20 cellular contexts compared by ENCODE assay signal in the genomic region with DNA sequence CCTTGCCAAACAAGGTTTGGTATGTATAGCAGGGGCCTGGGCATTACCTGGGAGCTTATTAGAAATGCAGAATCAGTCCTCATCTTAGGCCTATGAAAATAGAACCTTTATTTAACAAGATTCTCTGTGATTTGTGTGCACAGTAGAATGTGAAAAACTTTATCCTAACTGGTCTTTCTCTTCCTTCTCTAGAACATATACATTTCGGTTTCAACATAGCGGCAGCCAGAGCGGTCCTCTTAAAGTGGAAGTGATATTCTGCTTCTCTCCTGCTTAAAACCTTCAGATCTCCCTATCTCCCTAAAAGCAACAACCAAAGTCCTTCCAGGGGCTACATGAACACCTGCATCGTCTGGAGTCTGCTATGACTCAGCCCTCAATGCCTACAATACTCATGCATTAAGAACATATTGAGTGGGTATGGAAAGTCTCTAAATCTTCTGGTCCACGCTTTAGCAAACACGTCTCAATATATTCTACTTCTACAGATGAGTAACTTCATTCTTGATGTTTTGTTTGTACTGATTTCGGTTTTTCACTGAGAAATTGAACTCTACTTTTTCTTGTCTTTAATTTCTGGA.
A peak's percentile ranks its signal among the peaks of the same experiment; 100 is the strongest.
DNase-seq lines count a peak whose midpoint lies in the region; ATAC-seq and TF ChIP-seq lines count a peak whose summit lies in the region.
"Had no signal": no experiment of that assay in that cellular context is flagged by ENCODE, and none has a peak within 500 bp of the region (broad histone marks: within the 10 kb centered on the region; RNA-seq: fewer than 3 reads in every experiment).

No MANE protein-coding gene starts in this region.

- no peak for TF ChIP-seq CTCF in Calu3 (IDR thresholded peaks at IDR 0.05; ENCODE audit: unreplicated experiment)

- ATAC-seq in GM18508 (IDR thresholded peaks at IDR 0.05; ENCODE audit: insufficient read depth, unreplicated experiment) (peak; percentile 71), GM19455 (IDR thresholded peaks at IDR 0.05; ENCODE audit: unreplicated experiment) (peak; percentile 56), HG02759 (IDR thresholded peaks at IDR 0.05; ENCODE audit: unreplicated experiment) (peak; percentile 81), HG03460 (IDR thresholded peaks at IDR 0.05; ENCODE audit: unreplicated experiment) (peak; percentile 55), GM21825 (IDR thresholded peaks at IDR 0.05; ENCODE audit: unreplicated experiment) (no peak), aorta (ENCODE audit: low FRiP score) (no peak)
- ATAC-seq: activated CD8-positive, alpha-beta T cell treated with anti-CD3 and anti-CD28 coated beads, Interleukin-2, amount 10 ng/mL, durations not matched to agents 7 days and 5 days; HCT116; right lobe of liver; stimulated activated naive CD8-positive, alpha-beta T cell treated with anti-CD3 and anti-CD28 coated beads, Interleukin-15, Interleukin-2, amounts not matched to agents 100 U/mL and 50 U/mL, for 24 hours had no signal

- H3K4me3 ChIP-seq in aorta (ENCODE audit: low read length in 2 of 2) = no peak overlapping the region
- H3K4me3 ChIP-seq: cardiac muscle cell, right lobe of liver, vagina had no signal

- H3K27me3 Mint-ChIP-seq in Calu3 (ENCODE audit: unreplicated experiment) = no peaks in the 10 kb centered on the region

- no peak overlapping the region for H3K27ac Mint-ChIP-seq in Calu3 (ENCODE audit: unreplicated experiment)
- H3K27ac Mint-ChIP-seq: activated CD8-positive, alpha-beta T cell treated with anti-CD3 and anti-CD28 coated beads, Interleukin-2, amount 10 ng/mL, durations not matched to agents 7 days and 5 days; activated naive CD4-positive, alpha-beta T cell treated with anti-CD3 and anti-CD28 coated beads for 36 hours; nephron had no signal

- no peaks in the 10 kb centered on the region for H3K4me1 Mint-ChIP-seq in Calu3 (ENCODE audit: low read depth, unreplicated experiment)
- H3K4me1 Mint-ChIP-seq: nephron had no signal

- intact Hi-C loops in Calu3 (cut with micrococcal nuclease; ENCODE audit: unreplicated experiment) = no loop called here
- intact Hi-C loops in aorta (cut with DNase I) = no loop called here

- CTCF ChIA-PET in Calu3 (lab: Charles Lee) = no interaction called here

- WGBS in aorta, 2 donors = 85 to 92% methylated on average over 7 of the region's 7 CpGs

- BruUV-seq in Calu3 (replicated peaks; lab: Mats Ljungman, UMichigan) = no TSS peak

- no peak overlapping the region for H3K4me3 Mint-ChIP-seq in Calu3 (ENCODE audit: low read depth, unreplicated experiment)
- H3K4me3 Mint-ChIP-seq: activated CD8-positive, alpha-beta T cell treated with anti-CD3 and anti-CD28 coated beads, Interleukin-2, amount 10 ng/mL, durations not matched to agents 7 days and 5 days; activated naive CD4-positive, alpha-beta T cell treated with anti-CD3 and anti-CD28 coated beads for 36 hours; nephron had no signal

- no peak for DNase-seq in Calu3
- DNase-seq in aorta = no peak
- no peak for DNase-seq in activated CD4-positive, alpha-beta T cell treated with anti-CD3 and anti-CD28 coated beads, Interleukin-2, amount 50 U/mL, for 1 hour
- DNase-seq: activated CD8-positive, alpha-beta T cell treated with anti-CD3 and anti-CD28 coated beads, Interleukin-2, amount 10 ng/mL, durations not matched to agents 7 days and 5 days; activated naive CD4-positive, alpha-beta T cell treated with anti-CD3 and anti-CD28 coated beads for 36 hours; kidney glomerular epithelial cell; NCI-H1092; NCI-H526 treated with DMSO at 0.1 percent for 48 hours; right lobe of liver; stimulated activated CD4-positive, alpha-beta T cell treated with anti-CD3 and anti-CD28 coated beads, Interleukin-4, amount 100 ng/mL, for 4 hours; stimulated activated naive CD8-positive, alpha-beta T cell treated with anti-CD3 and anti-CD28 coated beads, Interleukin-15, Interleukin-2, amounts not matched to agents 100 U/mL and 50 U/mL, for 24 hours had no signal

- H3K27me3 ChIP-seq in aorta (ENCODE audit: control insufficient read depth in 1 of 2, insufficient read depth in 2 of 2, low read length in 1 of 2) = no peaks in the 10 kb centered on the region
- H3K27me3 ChIP-seq: cardiac muscle cell, right lobe of liver, vagina had no signal

- H3K9me3 ChIP-seq in aorta (ENCODE audit: control insufficient read depth, low read length) = no peaks in the 10 kb centered on the region
- H3K9me3 ChIP-seq: right lobe of liver, vagina had no signal

- H3K36me3 ChIP-seq in aorta (ENCODE audit: control insufficient read depth in 1 of 2, insufficient read depth in 2 of 2, low read length in 1 of 2) = no peaks in the 10 kb centered on the region
- H3K36me3 ChIP-seq: cardiac muscle cell, right lobe of liver, vagina had no signal

- H3K9me3 Mint-ChIP-seq in Calu3 (ENCODE audit: low read depth, unreplicated experiment) = no peaks in the 10 kb centered on the region
- H3K9me3 Mint-ChIP-seq: activated naive CD4-positive, alpha-beta T cell treated with anti-CD3 and anti-CD28 coated beads for 36 hours had no signal

- H3K36me3 Mint-ChIP-seq in Calu3 (ENCODE audit: insufficient read depth, unreplicated experiment) = no peaks in the 10 kb centered on the region

- no peak overlapping the region for H3K27ac ChIP-seq in aorta (ENCODE audit: low read depth in 1 of 2, low read length in 2 of 2)
- H3K27ac ChIP-seq: cardiac muscle cell, right lobe of liver, vagina had no signal

- no peaks in the 10 kb centered on the region for H3K4me1 ChIP-seq in aorta (ENCODE audit: control insufficient read depth in 1 of 2, insufficient read depth in 2 of 2, low read length in 2 of 2)
- H3K4me1 ChIP-seq: vagina had no signal

Comparison
In these comparisons a context has a peak if more than half of its experiments do, and no peak if none do; other contexts are left out.
1. ATAC-seq: peak in GM18508 (single experiment), GM19455 (single experiment), HG02759 (single experiment) and HG03460 (single experiment); none in GM21825 (single experiment) and aorta (single experiment).